Comparison of ENCODE assay signal across 8 cellular contexts in genomic region chr2:241659150-241659739, GRCh38. TPM values are rescaled to one million over a fixed set of nuclear protein-coding genes. Genes with fewer than 3 reads are reported as not detected.
DNase-seq lines count a peak whose midpoint lies in the region; ATAC-seq, FAIRE-seq and TF ChIP-seq lines count a peak whose summit lies in the region.

No MANE protein-coding gene starts in this region.

- ATAC-seq in left lobe of liver (peak; percentile 85), HG03571 (IDR thresholded peaks at IDR 0.05; ENCODE audit: unreplicated experiment) (no peak), HG03175 (IDR thresholded peaks at IDR 0.05; ENCODE audit: unreplicated experiment) (no peak)
- peak; percentile 23 to 42 for ATAC-seq in stimulated activated naive B cell treated with anti-CD40 and anti-IgM and Interleukin-4, amounts not matched to agents 10 μg/mL and 1 μg/mL and 100 μg/mL, for 72 hours (replicated peaks)

- no peak for FAIRE-seq in D721Med (lab: Jason Lieb, UNC)

- H3K4me1 Mint-ChIP-seq in stimulated activated naive B cell treated with anti-CD40 and anti-IgM and Interleukin-4, amounts not matched to agents 10 μg/mL and 1 μg/mL and 100 μg/mL, for 72 hours = peaks cover 0 to 1% of the 10 kb centered on the region in 2 donors

- H3K79me2 ChIP-seq in SK-N-SH (ENCODE audit: insufficient read depth) = no peaks in the 10 kb centered on the region

- WGBS in SK-N-SH (ENCODE audit: low lambda C conversion rate) = 61% methylated on average over 21 of the region's 26 CpGs

- peak; percentile 57 for TF ChIP-seq RAD21 in Ishikawa (IDR thresholded peaks at IDR 0.05; ENCODE audit: low read depth)
- peak; percentile 81 for TF ChIP-seq RAD21 in SK-N-SH (IDR thresholded peaks at IDR 0.05; ENCODE audit: low read length)

- peak; percentile 62 for TF ChIP-seq CTCF in D721Med (IDR thresholded peaks at IDR 0.05; ENCODE audit: insufficient read depth, missing control alignments)
- peak; percentile 66 for TF ChIP-seq CTCF in SK-N-SH (IDR thresholded peaks at IDR 0.05)

- H3K27me3 ChIP-seq in SK-N-SH (ENCODE audit: insufficient read depth) = no peaks in the 10 kb centered on the region

- H3K27me3 Mint-ChIP-seq in stimulated activated naive B cell treated with anti-CD40 and anti-IgM and Interleukin-4, amounts not matched to agents 10 μg/mL and 1 μg/mL and 100 μg/mL, for 72 hours = no peaks in the 10 kb centered on the region

- DNase-seq in D721Med (ENCODE audit: insufficient read length, low spot score) = no peak
- DNase-seq in SK-N-SH = peak; percentile 72
- DNase-seq in caudate nucleus (lab: John Stamatoyannopoulos, UW) = peak in 49 of 61 donors; percentile 9 to 86 (median 48)
- peak; percentile 64 for DNase-seq in left lobe of liver (ENCODE audit: low spot score)
- DNase-seq in stimulated activated naive B cell treated with anti-CD40 and anti-IgM and Interleukin-4, amounts not matched to agents 10 μg/mL and 1 μg/mL and 100 μg/mL, for 72 hours = no peak

- H3K4me3 Mint-ChIP-seq in stimulated activated naive B cell treated with anti-CD40 and anti-IgM and Interleukin-4, amounts not matched to agents 10 μg/mL and 1 μg/mL and 100 μg/mL, for 72 hours = no peak overlapping the region

- H3K4me1 ChIP-seq in SK-N-SH (ENCODE audit: control insufficient read depth in 1 of 2, insufficient read depth in 2 of 2, low read depth in 1 of 2, low read length in 1 of 2) = no peaks in the 10 kb centered on the region

- POLR2A ChIA-PET in SK-N-SH (lab: Yijun Ruan, JAX) = no interaction called here

- H3K27ac Mint-ChIP-seq in stimulated activated naive B cell treated with anti-CD40 and anti-IgM and Interleukin-4, amounts not matched to agents 10 μg/mL and 1 μg/mL and 100 μg/mL, for 72 hours = peak overlapping the region; percentile 9

- CTCF ChIA-PET in SK-N-SH (lab: Yijun Ruan, JAX) = interaction anchor here (0.7 to 7.5 kb wide), 22 partner anchors 9 to 808 kb away, joined by 3 to 77 read pairs (median 4); partner anchors contain the start of gene ATG4B

- H3K9me3 ChIP-seq in SK-N-SH = no peaks in the 10 kb centered on the region

- peaks cover 20 to 47% of the 10 kb centered on the region in 2 experiments for H3K36me3 ChIP-seq in SK-N-SH (replicated peaks in 1 of 2; ENCODE audit: control insufficient read depth in 1 of 2, insufficient read depth in 2 of 2, low read length in 1 of 2)

- H3K36me3 Mint-ChIP-seq in stimulated activated naive B cell treated with anti-CD40 and anti-IgM and Interleukin-4, amounts not matched to agents 10 μg/mL and 1 μg/mL and 100 μg/mL, for 72 hours = peaks cover 38 to 58% of the 10 kb centered on the region in 2 donors

- peaks cover 4% of the 10 kb centered on the region; the same call in 1 of the 2 replicates for H4K20me1 ChIP-seq in SK-N-SH (ENCODE audit: insufficient read depth)

- H3K4me2 ChIP-seq in SK-N-SH = no peak overlapping the region

- H3K4me3 ChIP-seq in SK-N-SH (ENCODE audit: low read depth in 2 of 2, low read length in 1 of 2) = no peak overlapping the region

- H2AFZ ChIP-seq in SK-N-SH (ENCODE audit: low read depth) = no peak overlapping the region

- TF ChIP-seq EP300 in Ishikawa (IDR thresholded peaks at IDR 0.05; ENCODE audit: borderline replicate concordance) (no peak), SK-N-SH (IDR thresholded peaks at IDR 0.05; ENCODE audit: borderline replicate concordance in 1 of 2, low read depth in 1 of 2, low read length in 1 of 2) (no peak)

- no peaks in the 10 kb centered on the region for H3K9me3 Mint-ChIP-seq in stimulated activated naive B cell treated with anti-CD40 and anti-IgM and Interleukin-4, amounts not matched to agents 10 μg/mL and 1 μg/mL and 100 μg/mL, for 72 hours

- H3K27ac ChIP-seq in SK-N-SH (ENCODE audit: low read depth in 2 of 2, low read length in 1 of 2) (no peak overlapping the region), caudate nucleus (ENCODE audit: low read depth, low read length) (no peak overlapping the region)

- peaks cover 8% of the 10 kb centered on the region for H3F3A ChIP-seq in SK-N-SH (replicated peaks; ENCODE audit: insufficient read depth)

- no peaks in the 10 kb centered on the region for H3K9me2 ChIP-seq in SK-N-SH

- no peak overlapping the region for H3K9ac ChIP-seq in SK-N-SH

TF ChIP-seq in Ishikawa, 13 proteins besides CTCF, POLR2A, EP300 and RAD21:
- TF ChIP-seq CEBPB (IDR thresholded peaks at IDR 0.05) (no peak), NFIC (IDR thresholded peaks at IDR 0.05) (no peak), TEAD4 (IDR thresholded peaks at IDR 0.05) (no peak)

TF ChIP-seq in SK-N-SH, 30 proteins besides CTCF, POLR2A, EP300 and RAD21:
- TF ChIP-seq SMC3 (IDR thresholded peaks at IDR 0.05; ENCODE audit: low read depth, low read length) (peak; percentile 68), PBX3 (IDR thresholded peaks at IDR 0.05) (no peak), GATA2 (CRISPR knock-in tag; IDR thresholded peaks at IDR 0.05) (no peak), USF2 (IDR thresholded peaks at IDR 0.05; ENCODE audit: borderline replicate concordance, low read depth, low read length) (no peak), NFIC (IDR thresholded peaks at IDR 0.05; ENCODE audit: borderline replicate concordance) (no peak), RCOR1 (IDR thresholded peaks at IDR 0.05; ENCODE audit: low read length) (no peak), MXI1 (IDR thresholded peaks at IDR 0.05; ENCODE audit: low read depth, low read length) (peak; percentile 37; the same call in 1 of the 2 replicates)
TF ChIP-seq in SK-N-SH: peak in this region for 2.

RNA-seq across cellular contexts. Expression of gene ATG4B, which starts 21.8 kb away (rescaled TPM):
- 105 and 107 TPM in 2 replicates for polyA plus RNA-seq in SK-N-SH (2012; rRNA removed)
- 53.2 and 85.0 TPM in 2 replicates for polyA plus RNA-seq in SK-N-SH (2012; cell fraction: cytosol; rRNA removed)
- polyA plus RNA-seq in SK-N-SH (2012; cell fraction: nucleus; rRNA removed) = 323 and 358 TPM in 2 replicates
- total RNA-seq in left lobe of liver = 41.5 TPM

RNA-seq across cellular contexts. Expression of gene THAP4, which starts 22.3 kb away (rescaled TPM):
- 46.0 and 64.7 TPM in 2 replicates for polyA plus RNA-seq in SK-N-SH (2012; rRNA removed)
- 30.7 and 40.1 TPM in 2 replicates for polyA plus RNA-seq in SK-N-SH (2012; cell fraction: cytosol; rRNA removed)
- 30.4 and 43.6 TPM in 2 replicates for polyA plus RNA-seq in SK-N-SH (2012; cell fraction: nucleus; rRNA removed)
- total RNA-seq in left lobe of liver = 29.1 TPM

RNA-seq across cellular contexts. Expression of gene DTYMK, which starts 27.4 kb away (rescaled TPM):
- 36.3 and 51.1 TPM in 2 replicates for polyA plus RNA-seq in SK-N-SH (2012; rRNA removed)
- polyA plus RNA-seq in SK-N-SH (2012; cell fraction: cytosol; rRNA removed) = 32.5 and 40.9 TPM in 2 replicates
- 32.1 and 47.2 TPM in 2 replicates for polyA plus RNA-seq in SK-N-SH (2012; cell fraction: nucleus; rRNA removed)
- 11.5 TPM for total RNA-seq in left lobe of liver

RNA-seq across cellular contexts. Expression of gene ING5, which starts 42.6 kb away (rescaled TPM):
- polyA plus RNA-seq in SK-N-SH (2012; rRNA removed) = 56.3 and 62.9 TPM in 2 replicates
- 31.8 and 41.4 TPM in 2 replicates for polyA plus RNA-seq in SK-N-SH (2012; cell fraction: cytosol; rRNA removed)
- polyA plus RNA-seq in SK-N-SH (2012; cell fraction: nucleus; rRNA removed) = 212 and 214 TPM in 2 replicates
- 20.7 TPM for total RNA-seq in left lobe of liver

Comparison
In these comparisons a context has a peak if more than half of its experiments do, and no peak if none do; other contexts are left out.
1. DNase-seq: peak in SK-N-SH (single experiment), caudate nucleus (49 of 61) and left lobe of liver (single experiment); none in D721Med (single experiment) and stimulated activated naive B cell treated with anti-CD40 and anti-IgM and Interleukin-4, amounts not matched to agents 10 μg/mL and 1 μg/mL and 100 μg/mL, for 72 hours (single experiment).
2. ATAC-seq: peak in left lobe of liver (single experiment) and stimulated activated naive B cell treated with anti-CD40 and anti-IgM and Interleukin-4, amounts not matched to agents 10 μg/mL and 1 μg/mL and 100 μg/mL, for 72 hours (2 of 2); none in HG03571 (single experiment) and HG03175 (single experiment).